9 cellular contexts compared by ENCODE assay signal in the genomic region with DNA sequence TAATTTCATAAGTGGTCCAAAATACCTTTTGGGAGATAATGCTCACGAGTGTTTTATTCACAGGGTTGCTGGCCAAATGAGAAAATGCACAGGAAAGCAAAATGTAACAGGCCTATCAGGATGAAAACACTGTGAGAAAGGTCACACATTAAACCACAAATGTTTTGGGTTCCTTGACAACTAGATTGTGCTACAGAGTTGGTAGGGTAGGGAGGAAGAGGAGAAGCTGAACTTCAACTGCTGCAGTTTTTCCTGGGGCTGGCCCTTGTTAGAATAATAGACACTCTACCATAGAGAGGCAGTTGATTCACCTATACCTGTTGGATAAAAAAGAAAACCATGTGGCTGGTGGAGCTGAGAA. TPM values are rescaled to one million over a fixed set of nuclear protein-coding genes. Genes with fewer than 3 reads are reported as not detected.
DNase-seq lines count a peak whose midpoint lies in the region; ATAC-seq, FAIRE-seq and TF ChIP-seq lines count a peak whose summit lies in the region.
"Had no signal": no experiment of that assay in that cellular context is flagged by ENCODE, and none has a peak within 500 bp of the region (broad histone marks: within the 10 kb centered on the region; RNA-seq: fewer than 3 reads in every experiment).

No MANE protein-coding gene starts in this region.

- no peaks in the 10 kb centered on the region for H3K27me3 Mint-ChIP-seq in activated naive CD8-positive, alpha-beta T cell treated with anti-CD3 and anti-CD28 coated beads, Interleukin-2, amount 50 U/mL, for 24 hours
- no peaks in the 10 kb centered on the region for H3K27me3 Mint-ChIP-seq in activated T-helper 2 cell treated with anti-CD3 and anti-CD28 coated beads, Interferon-gamma antibody, Interleukin-2, Interleukin-4, amounts not matched to agents 10 μg/mL and 5 μg/mL and 100 μg/mL, durations not matched to agents 14 hours and 24 hours and 36 hours (ENCODE audit: low read depth)

- 10 to 13% methylated on average over 1 of the region's 1 CpG for WGBS in pancreas, 2 donors

- no peaks in the 10 kb centered on the region for H3K36me3 ChIP-seq in pancreas

- peaks cover 64% of the 10 kb centered on the region for H3K4me1 Mint-ChIP-seq in activated naive CD8-positive, alpha-beta T cell treated with anti-CD3 and anti-CD28 coated beads, Interleukin-2, amount 50 U/mL, for 24 hours
- H3K4me1 Mint-ChIP-seq in activated T-helper 2 cell treated with anti-CD3 and anti-CD28 coated beads, Interferon-gamma antibody, Interleukin-2, Interleukin-4, amounts not matched to agents 10 μg/mL and 5 μg/mL and 100 μg/mL, durations not matched to agents 14 hours and 24 hours and 36 hours (ENCODE audit: low read depth), result peaks cover 32% of the 10 kb centered on the region

- DNase-seq in GM20000 (ENCODE audit: low spot score) (peak; percentile 21), HT1080 (ENCODE audit: low read depth) (peak; percentile 28), pancreas (no peak), DMS53 (lab: John Stamatoyannopoulos, UW) (no peak)
- no peak for DNase-seq in activated naive CD8-positive, alpha-beta T cell treated with anti-CD3 and anti-CD28 coated beads, Interleukin-2, amount 50 U/mL, for 24 hours
- no peak for DNase-seq in activated T-helper 2 cell treated with anti-CD3 and anti-CD28 coated beads, Interferon-gamma antibody, Interleukin-2, Interleukin-4, amounts not matched to agents 10 μg/mL and 5 μg/mL and 100 μg/mL, durations not matched to agents 14 hours and 24 hours and 36 hours (ENCODE audit: low spot score)
- DNase-seq: activated CD4-positive, alpha-beta T cell treated with anti-CD3 and anti-CD28 coated beads, Interleukin-2, amount 50 U/mL, for 1 hour had no signal

- no peak overlapping the region for H3K4me3 ChIP-seq in pancreas

- peak; percentile 68 for ATAC-seq in activated naive CD8-positive, alpha-beta T cell treated with anti-CD3 and anti-CD28 coated beads, Interleukin-2, amount 50 U/mL, for 24 hours
- ATAC-seq in pancreas (peak in 3 of 4 donors; percentile 18 to 44 (median 41)), GM18907 (IDR thresholded peaks at IDR 0.05; ENCODE audit: unreplicated experiment) (no peak), GM21367 (IDR thresholded peaks at IDR 0.05; ENCODE audit: unreplicated experiment) (no peak)

- no peaks in the 10 kb centered on the region for H3K9me3 ChIP-seq in pancreas

- no peaks in the 10 kb centered on the region for H3K27me3 ChIP-seq in pancreas

- no peak overlapping the region for H3K4me3 Mint-ChIP-seq in activated naive CD8-positive, alpha-beta T cell treated with anti-CD3 and anti-CD28 coated beads, Interleukin-2, amount 50 U/mL, for 24 hours
- no peak overlapping the region for H3K4me3 Mint-ChIP-seq in activated T-helper 2 cell treated with anti-CD3 and anti-CD28 coated beads, Interferon-gamma antibody, Interleukin-2, Interleukin-4, amounts not matched to agents 10 μg/mL and 5 μg/mL and 100 μg/mL, durations not matched to agents 14 hours and 24 hours and 36 hours (ENCODE audit: low read depth)

- peak overlapping the region; percentile 32 for H3K27ac Mint-ChIP-seq in activated naive CD8-positive, alpha-beta T cell treated with anti-CD3 and anti-CD28 coated beads, Interleukin-2, amount 50 U/mL, for 24 hours
- no peak overlapping the region for H3K27ac Mint-ChIP-seq in activated T-helper 2 cell treated with anti-CD3 and anti-CD28 coated beads, Interferon-gamma antibody, Interleukin-2, Interleukin-4, amounts not matched to agents 10 μg/mL and 5 μg/mL and 100 μg/mL, durations not matched to agents 14 hours and 24 hours and 36 hours

- FAIRE-seq in pancreas (lab: Jason Lieb, UNC), result no peak

- H3K9me3 Mint-ChIP-seq in activated naive CD8-positive, alpha-beta T cell treated with anti-CD3 and anti-CD28 coated beads, Interleukin-2, amount 50 U/mL, for 24 hours, result no peaks in the 10 kb centered on the region
- no peaks in the 10 kb centered on the region for H3K9me3 Mint-ChIP-seq in activated T-helper 2 cell treated with anti-CD3 and anti-CD28 coated beads, Interferon-gamma antibody, Interleukin-2, Interleukin-4, amounts not matched to agents 10 μg/mL and 5 μg/mL and 100 μg/mL, durations not matched to agents 14 hours and 24 hours and 36 hours

- intact Hi-C loops in pancreas (cut with DNase I), result no loop called here
- intact Hi-C loops in activated T-helper 2 cell treated with anti-CD3 and anti-CD28 coated beads, Interferon-gamma antibody, Interleukin-2, Interleukin-4, amounts not matched to agents 10 μg/mL and 5 μg/mL and 100 μg/mL, durations not matched to agents 14 hours and 24 hours and 36 hours (cut with micrococcal nuclease), result no loop called here

- H3K4me1 ChIP-seq in pancreas, result no peaks in the 10 kb centered on the region

- peak overlapping the region in 1 of 4 donors; percentile 5 for H3K27ac ChIP-seq in pancreas

- H3K36me3 Mint-ChIP-seq in activated naive CD8-positive, alpha-beta T cell treated with anti-CD3 and anti-CD28 coated beads, Interleukin-2, amount 50 U/mL, for 24 hours (ENCODE audit: low read depth), result no peaks in the 10 kb centered on the region
- H3K36me3 Mint-ChIP-seq in activated T-helper 2 cell treated with anti-CD3 and anti-CD28 coated beads, Interferon-gamma antibody, Interleukin-2, Interleukin-4, amounts not matched to agents 10 μg/mL and 5 μg/mL and 100 μg/mL, durations not matched to agents 14 hours and 24 hours and 36 hours (ENCODE audit: low read depth), result no peaks in the 10 kb centered on the region

- TF ChIP-seq CTCF in GM20000 (IDR thresholded peaks at IDR 0.05; ENCODE audit: extremely low read depth, missing control alignments) (no peak), pancreas (IDR thresholded peaks at IDR 0.05) (no peak)

RNA-seq across cellular contexts. Expression of a gene that starts 28.1 kb away (rescaled TPM):
- 2.1 and 2.5 TPM in 2 replicates for total RNA-seq in HT1080 (2014; rRNA removed; shearing (Covaris generic))
- 4.2 and 4.6 TPM in 2 replicates for polyA plus RNA-seq in HT1080 (2015; cell fraction: cytosol; rRNA removed)
- polyA plus RNA-seq in HT1080 (2015; cell fraction: nucleus; rRNA removed), result 2.6 TPM in 2 replicates
- total RNA-seq in pancreas, result 1 to 10 TPM in 4 of 6 donors, under 1 TPM in 2; 0.71 to 6.1 (median 2.0) TPM
- polyA plus RNA-seq in pancreas, result 1 to 10 TPM in 1 of 2 donors, under 1 TPM in 1; 0.87 to 2.7 TPM
- 6.8 and 8.8 TPM in 2 replicates for total RNA-seq in activated T-helper 2 cell treated with anti-CD3 and anti-CD28 coated beads, Interferon-gamma antibody, Interleukin-2, Interleukin-4, amounts not matched to agents 10 μg/mL and 5 μg/mL and 100 μg/mL, durations not matched to agents 14 hours and 24 hours and 36 hours

RNA-seq across cellular contexts. Expression of a gene that starts 49.3 kb away (rescaled TPM):
- total RNA-seq in HT1080 (2014; rRNA removed; shearing (Covaris generic)), result 138 and 139 TPM in 2 replicates
- polyA plus RNA-seq in HT1080 (2015; cell fraction: cytosol; rRNA removed), result 87.5 and 90.1 TPM in 2 replicates
- 193 and 194 TPM in 2 replicates for polyA plus RNA-seq in HT1080 (2015; cell fraction: nucleus; rRNA removed)
- total RNA-seq in pancreas, result 10 to 100 TPM in 4 of 6 donors, 1 to 10 TPM in 2; 7.0 to 19.4 (median 12.1) TPM
- polyA plus RNA-seq in pancreas, result 10 to 100 TPM in 1 of 2 donors, 1 to 10 TPM in 1; 7.4 to 13.6 TPM
- 213 TPM in 2 replicates for total RNA-seq in activated T-helper 2 cell treated with anti-CD3 and anti-CD28 coated beads, Interferon-gamma antibody, Interleukin-2, Interleukin-4, amounts not matched to agents 10 μg/mL and 5 μg/mL and 100 μg/mL, durations not matched to agents 14 hours and 24 hours and 36 hours

Comparison
In these comparisons a context has a peak if more than half of its experiments do, and no peak if none do; other contexts are left out.
1. DNase-seq: peak in GM20000 (single experiment) and HT1080 (single experiment); none in activated naive CD8-positive, alpha-beta T cell treated with anti-CD3 and anti-CD28 coated beads, Interleukin-2, amount 50 U/mL, for 24 hours (single experiment), pancreas (0 of 6), DMS53 (single experiment) and activated T-helper 2 cell treated with anti-CD3 and anti-CD28 coated beads, Interferon-gamma antibody, Interleukin-2, Interleukin-4, amounts not matched to agents 10 μg/mL and 5 μg/mL and 100 μg/mL, durations not matched to agents 14 hours and 24 hours and 36 hours (single experiment).
2. ATAC-seq: peak in activated naive CD8-positive, alpha-beta T cell treated with anti-CD3 and anti-CD28 coated beads, Interleukin-2, amount 50 U/mL, for 24 hours (single experiment) and pancreas (3 of 4); none in GM18907 (single experiment) and GM21367 (single experiment).